3 cellular contexts compared by ENCODE assay signal in genomic region chr5:141188682-141189081, GRCh38. TPM values are rescaled to one million over a fixed set of nuclear protein-coding genes. Genes with fewer than 3 reads are reported as not detected.
"Had no signal": no experiment of that assay in that cellular context is flagged by ENCODE, and none has a peak within 500 bp of the region (broad histone marks: within the 10 kb centered on the region; RNA-seq: fewer than 3 reads in every experiment).

No MANE protein-coding gene starts in this region.

RNA-seq across cellular contexts. Expression of gene PCDHB9, which starts 1.7 kb away (rescaled TPM):
- total RNA-seq: epithelial cell of proximal tubule, foreskin keratinocyte had no signal
- polyA plus RNA-seq: foreskin keratinocyte had no signal

RNA-seq across cellular contexts. Expression of gene PCDHB10, which starts 3.5 kb away (rescaled TPM):
- total RNA-seq: foreskin keratinocyte had no signal
- polyA plus RNA-seq: foreskin keratinocyte had no signal

RNA-seq across cellular contexts. Expression of gene PCDHB16, which starts 6.5 kb away (rescaled TPM):
- total RNA-seq: foreskin keratinocyte had no signal
- polyA plus RNA-seq: foreskin keratinocyte had no signal

RNA-seq across cellular contexts. Expression of gene PCDHB11, which starts 10.7 kb away (rescaled TPM):
- total RNA-seq: fibroblast of villous mesenchyme, foreskin keratinocyte had no signal
- polyA plus RNA-seq: foreskin keratinocyte had no signal

RNA-seq across cellular contexts. Expression of gene PCDHB8, which starts 11.1 kb away (rescaled TPM):
- total RNA-seq: epithelial cell of proximal tubule, foreskin keratinocyte had no signal
- polyA plus RNA-seq: foreskin keratinocyte had no signal
